In genomic region chr1:109213824-109214693, GRCh38 we compare ENCODE assay signal across 8 cellular contexts. TPM values are rescaled to one million over a fixed set of nuclear protein-coding genes. Genes with fewer than 3 reads are reported as not detected.
DNase-seq lines count a peak whose midpoint lies in the region; ATAC-seq, FAIRE-seq and TF ChIP-seq lines count a peak whose summit lies in the region.

Gene SARS1 (plus strand): TSS chr1:109213918. CDS start chr1:109213993, 75 bp downstream.

- H3K27ac ChIP-seq in BLaER1 (peak within 1 kb of the TSS; percentile 79), HepG2 (ENCODE audit: extremely low read length, insufficient read depth, low read length) (peak within 1 kb of the TSS; percentile 72)

- H3K27me3 Mint-ChIP-seq in dendritic cell treated with granulocyte-macrophage colony-stimulating factor and Interleukin-4, amounts not matched to agents 40 ng/mL and 50 ng/mL, for 4 days, result peaks cover 7% of the 10 kb centered on the region

- peak in 1 of 2 experiments; percentile 63; a peak in 1 of 4 replicates for TF ChIP-seq POLR2A in HepG2 (IDR thresholded peaks at IDR 0.05; ENCODE audit: insufficient read depth in 1 of 2, low read depth in 2 of 2, low read length in 2 of 2)

- under 1% methylated on average over 41 of the region's 64 CpGs for WGBS in HepG2 (ENCODE audit: low lambda C conversion rate)

- TF ChIP-seq RAD21 in HepG2 (CRISPR knock-in tag; IDR thresholded peaks at IDR 0.05), result no peak

- H3K79me2 ChIP-seq in HepG2 (ENCODE audit: insufficient read depth, low read length), result peaks cover 44% of the 10 kb centered on the region

- CTCF ChIA-PET in HepG2 (lab: Yijun Ruan, JAX; ENCODE audit: low intra/inter-chr PET ratio, low total read pairs), result no interaction called here

- peak within 1 kb of the TSS; percentile 92 for H3K4me3 ChIP-seq in BLaER1
- peak within 1 kb of the TSS; percentile 71 to 100 (median 74) for H3K4me3 ChIP-seq in HepG2 (replicated peaks in 1 of 3; ENCODE audit: insufficient read depth in 1 of 3, low read depth in 2 of 3, low read length in 3 of 3)

- POLR2A ChIA-PET in HepG2 (lab: Yijun Ruan, JAX), result interaction anchor here (0.5 to 2.8 kb wide), 28 partner anchors 9 to 334 kb away, joined by 3 to 27 read pairs (median 4); partner anchors contain the start of genes ATXN7L2, GNAI3, PSMA5 and PSRC1

- H3K4me2 ChIP-seq in BLaER1 (peak within 1 kb of the TSS; percentile 78), HepG2 (ENCODE audit: low read depth, low read length) (peak within 1 kb of the TSS; percentile 96)

- TF ChIP-seq EP300 in HepG2 (IDR thresholded peaks at IDR 0.05; ENCODE audit: low read depth in 2 of 2, low read length in 2 of 2) (no peak), HepG2 (CRISPR knock-in tag; IDR thresholded peaks at IDR 0.05; ENCODE audit: borderline replicate concordance) (peak; percentile 31; the same call in 1 of the 2 replicates)

- peak within 1 kb of the TSS; percentile 98 for H3K4me3 Mint-ChIP-seq in dendritic cell treated with granulocyte-macrophage colony-stimulating factor and Interleukin-4, amounts not matched to agents 40 ng/mL and 50 ng/mL, for 4 days

- H4K20me1 ChIP-seq in BLaER1, result peaks cover 52% of the 10 kb centered on the region
- H4K20me1 ChIP-seq in HepG2 (ENCODE audit: insufficient read depth, low read length), result peaks cover 6% of the 10 kb centered on the region; the same call in 1 of the 2 replicates

- intact Hi-C loops in dendritic cell treated with granulocyte-macrophage colony-stimulating factor and Interleukin-4, amounts not matched to agents 40 ng/mL and 50 ng/mL, for 4 days (cut with micrococcal nuclease), result no loop called here
- intact Hi-C loops in HepG2 (cut with micrococcal nuclease; ENCODE audit: unreplicated experiment), result no loop called here

- H3K9me3 ChIP-seq in BLaER1, result no peaks in the 10 kb centered on the region; the same call in 1 of the 2 replicates
- H3K9me3 ChIP-seq in HepG2 (ENCODE audit: low read length), result no peaks in the 10 kb centered on the region

- ATAC-seq in HG03439 (IDR thresholded peaks at IDR 0.05; ENCODE audit: unreplicated experiment) (peak; percentile 87), HepG2 (peak; percentile 92)

- DNase-seq in GM19239 (ENCODE audit: insufficient read length, low spot score), result peak; percentile 67
- DNase-seq in NCI-H69 (lab: John Stamatoyannopoulos, UW), result peak; percentile 89
- DNase-seq in activated CD4-positive, alpha-beta T cell treated with anti-CD3 and anti-CD28 coated beads, Interleukin-2, amount 50 U/mL, for 24 hours (ENCODE audit: low read depth in 1 of 2, low spot score in 1 of 2), result peak; percentile 77 to 83
- DNase-seq in HepG2 (ENCODE audit: low spot score), result peak; percentile 76
- peak; percentile 87 for DNase-seq in stimulated activated CD4-positive, alpha-beta T cell treated with anti-CD3 and anti-CD28 coated beads, Interleukin-4, amount 100 ng/mL, for 1 hour

- H3K9me3 Mint-ChIP-seq in dendritic cell treated with granulocyte-macrophage colony-stimulating factor and Interleukin-4, amounts not matched to agents 40 ng/mL and 50 ng/mL, for 4 days, result no peaks in the 10 kb centered on the region

- H3K9ac ChIP-seq in BLaER1 (peak within 1 kb of the TSS; percentile 88), HepG2 (ENCODE audit: insufficient read depth, low read depth, low read length) (peak within 1 kb of the TSS; percentile 91)

- H3K36me3 ChIP-seq in BLaER1, result peaks cover 27% of the 10 kb centered on the region
- peaks cover 0 to 12% of the 10 kb centered on the region in 2 experiments; a peak in 1 of 5 replicates for H3K36me3 ChIP-seq in HepG2 (replicated peaks in 1 of 2; ENCODE audit: control insufficient read depth in 1 of 2, insufficient read depth in 2 of 2, low read length in 2 of 2)

- peaks cover 43% of the 10 kb centered on the region for H3K4me1 Mint-ChIP-seq in dendritic cell treated with granulocyte-macrophage colony-stimulating factor and Interleukin-4, amounts not matched to agents 40 ng/mL and 50 ng/mL, for 4 days (ENCODE audit: low read depth)

- in situ Hi-C loops in HepG2 (cut with HindIII; ENCODE audit: extremely low pct_ligation_motif_present, low pct_unique_long_range_greater_than_20kb), result no loop called here

- H3K27me3 ChIP-seq in BLaER1, result no peaks in the 10 kb centered on the region
- peaks cover 0 to 2% of the 10 kb centered on the region in 2 experiments; a peak in 1 of 5 replicates for H3K27me3 ChIP-seq in HepG2 (ENCODE audit: control insufficient read depth in 1 of 2, insufficient read depth in 2 of 2, low read length in 2 of 2)

- TSS peak; percentile 97 for BruUV-seq in HepG2 (replicated peaks; lab: Mats Ljungman, UMichigan)

- H3K36me3 Mint-ChIP-seq in dendritic cell treated with granulocyte-macrophage colony-stimulating factor and Interleukin-4, amounts not matched to agents 40 ng/mL and 50 ng/mL, for 4 days (ENCODE audit: low read depth), result peaks cover 43% of the 10 kb centered on the region

- FAIRE-seq in GM19239 (lab: Jason Lieb, UNC) (peak; percentile 67), HepG2 (lab: Jason Lieb, UNC) (no peak)

- peaks cover 45% of the 10 kb centered on the region for H3K4me1 ChIP-seq in BLaER1
- peaks cover 46% of the 10 kb centered on the region for H3K4me1 ChIP-seq in HepG2 (ENCODE audit: insufficient read depth, low read length)

- H2AFZ ChIP-seq in HepG2 (ENCODE audit: low read length), result peak within 1 kb of the TSS; percentile 80

- peak within 1 kb of the TSS; percentile 77 for H3K27ac Mint-ChIP-seq in dendritic cell treated with granulocyte-macrophage colony-stimulating factor and Interleukin-4, amounts not matched to agents 40 ng/mL and 50 ng/mL, for 4 days

- TF ChIP-seq CTCF in HepG2 (CRISPR knock-in tag; IDR thresholded peaks at IDR 0.05), result no peak

TF ChIP-seq in HepG2, 621 proteins besides CTCF, POLR2A, EP300 and RAD21 (continues in another document):
- TF ChIP-seq TCF12 (IDR thresholded peaks at IDR 0.05), result no peak
- 0 out of 2 replicates have a peak, but pooled peaks have one; percentile 33 for TF ChIP-seq TCF12 (CRISPR knock-in tag; IDR thresholded peaks at IDR 0.05)
- TF ChIP-seq TOPORS (CRISPR knock-in tag; IDR thresholded peaks at IDR 0.05), result no peak
- TF ChIP-seq, protein P1, sequence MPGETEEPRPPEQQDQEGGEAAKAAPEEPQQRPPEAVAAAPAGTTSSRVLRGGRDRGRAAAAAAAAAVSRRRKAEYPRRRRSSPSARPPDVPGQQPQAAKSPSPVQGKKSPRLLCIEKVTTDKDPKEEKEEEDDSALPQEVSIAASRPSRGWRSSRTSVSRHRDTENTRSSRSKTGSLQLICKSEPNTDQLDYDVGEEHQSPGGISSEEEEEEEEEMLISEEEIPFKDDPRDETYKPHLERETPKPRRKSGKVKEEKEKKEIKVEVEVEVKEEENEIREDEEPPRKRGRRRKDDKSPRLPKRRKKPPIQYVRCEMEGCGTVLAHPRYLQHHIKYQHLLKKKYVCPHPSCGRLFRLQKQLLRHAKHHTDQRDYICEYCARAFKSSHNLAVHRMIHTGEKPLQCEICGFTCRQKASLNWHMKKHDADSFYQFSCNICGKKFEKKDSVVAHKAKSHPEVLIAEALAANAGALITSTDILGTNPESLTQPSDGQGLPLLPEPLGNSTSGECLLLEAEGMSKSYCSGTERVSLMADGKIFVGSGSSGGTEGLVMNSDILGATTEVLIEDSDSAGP (CRISPR knock-in tag; IDR thresholded peaks at IDR 0.05; ENCODE audit: borderline replicate concordance), result peak; percentile 79
- TF ChIP-seq THAP11 (CRISPR knock-in tag; IDR thresholded peaks at IDR 0.05), result peak; percentile 77
- TF ChIP-seq GATAD1 (CRISPR knock-in tag; IDR thresholded peaks at IDR 0.05), result peak; percentile 64; the same call in 1 of the 2 replicates
- TF ChIP-seq ATF4 (CRISPR knock-in tag; IDR thresholded peaks at IDR 0.05), result peak in 1 of 2 experiments; percentile 40; a peak in 1 of 4 replicates
- TF ChIP-seq ZNF737 (CRISPR knock-in tag; IDR thresholded peaks at IDR 0.05; ENCODE audit: borderline replicate concordance), result peak; percentile 95; the same call in 1 of the 2 replicates
- TF ChIP-seq MIXL1 (CRISPR knock-in tag; IDR thresholded peaks at IDR 0.05), result no peak
- TF ChIP-seq ZNF124 (CRISPR knock-in tag; IDR thresholded peaks at IDR 0.05), result no peak
- no peak for TF ChIP-seq SMARCC2 (IDR thresholded peaks at IDR 0.05)

RNA-seq across cellular contexts. Expression of gene SARS1, which starts in this region (rescaled TPM):
- total RNA-seq in HepG2 (2016; rRNA removed; fragmentation: Illumina TruSeq; extraction: Trizol), result 134 and 166 TPM in 2 replicates
- 35.5 and 37.6 TPM in 2 replicates for total RNA-seq in HepG2 (2016; cell fraction: cytosol; rRNA removed; fragmentation: Illumina TruSeq; extraction: Trizol; ENCODE audit: low read depth)
- total RNA-seq in HepG2 (2016; cell fraction: insoluble cytoplasmic fraction; rRNA removed; fragmentation: Illumina TruSeq; extraction: Trizol), result 133 and 171 TPM in 2 replicates
- total RNA-seq in HepG2 (2016; cell fraction: membrane; rRNA removed; fragmentation: Illumina TruSeq; extraction: Trizol), result 59.1 and 63.3 TPM in 2 replicates
- total RNA-seq in HepG2 (2016; cell fraction: nucleus; rRNA removed; fragmentation: Illumina TruSeq; extraction: Trizol), result 64.5 and 74.2 TPM in 2 replicates
- 103 and 142 TPM in 2 replicates for polyA plus RNA-seq in HepG2 (2011; rRNA removed)
- polyA plus RNA-seq in HepG2 (2011; cell fraction: cytosol; rRNA removed), result 112 and 159 TPM in 2 replicates
- 105 and 142 TPM in 2 replicates for polyA plus RNA-seq in HepG2 (2011; cell fraction: nucleus; rRNA removed)
- 149 and 254 TPM in 2 replicates for polyA plus RNA-seq in HepG2 (2012)
- polyA plus RNA-seq in HepG2 (2016; cell fraction: cytosol; fragmentation: Illumina TruSeq; extraction: Trizol; ENCODE audit: low read depth), result 26.3 and 26.7 TPM in 2 replicates
- polyA plus RNA-seq in HepG2 (2016; cell fraction: insoluble cytoplasmic fraction; fragmentation: Illumina TruSeq; extraction: Trizol; ENCODE audit: low read depth), result 147 and 154 TPM in 2 replicates
- polyA plus RNA-seq in HepG2 (2016; cell fraction: membrane; fragmentation: Illumina TruSeq; extraction: Trizol; ENCODE audit: low read depth), result 40.9 and 46.0 TPM in 2 replicates
- 89.4 and 93.0 TPM in 2 replicates for polyA plus RNA-seq in HepG2 (2016; cell fraction: nucleus; fragmentation: Illumina TruSeq; extraction: Trizol; ENCODE audit: insufficient read depth, low read depth)
- polyA minus RNA-seq in HepG2 (2011; rRNA and poly(A)+ RNA removed; ENCODE audit: low replicate concordance), result 99.8 and 124 TPM in 2 replicates
- 50.9 and 77.1 TPM in 2 replicates for polyA minus RNA-seq in HepG2 (2011; cell fraction: cytosol; rRNA and poly(A)+ RNA removed)
- 83.3 and 131 TPM in 2 replicates for polyA minus RNA-seq in HepG2 (2011; cell fraction: nucleus; rRNA and poly(A)+ RNA removed)

Comparison
In these comparisons a context has a peak if more than half of its experiments do, and no peak if none do; other contexts are left out.
1. Peak in every context shown above with its lines: DNase-seq, ATAC-seq, H3K4me3 ChIP-seq and H3K27ac ChIP-seq.